Comparison of ENCODE assay signal across 8 cellular contexts in the genomic region with DNA sequence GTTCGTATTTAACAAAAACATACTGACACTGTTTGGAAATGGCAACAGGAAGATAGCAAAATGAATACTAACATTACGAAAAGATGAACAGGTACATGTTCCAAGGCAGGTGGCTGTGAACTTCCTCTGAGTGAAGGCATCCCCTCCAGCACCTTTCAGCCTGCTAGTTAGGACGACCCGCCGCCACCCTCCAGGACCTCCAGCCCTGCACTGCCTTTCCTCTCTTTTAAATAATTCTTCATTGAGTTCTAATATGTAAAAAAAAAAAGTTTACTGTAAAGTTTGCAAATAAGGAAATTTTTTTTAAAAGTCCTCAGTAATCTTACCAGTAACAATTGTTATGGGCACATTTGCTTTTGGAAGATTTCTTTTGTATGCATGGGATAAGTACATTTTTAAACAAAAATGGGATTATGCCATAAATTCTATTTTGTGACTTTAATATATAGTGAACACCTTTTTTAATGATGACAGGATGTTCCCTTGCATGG. TPM values are rescaled to one million over a fixed set of nuclear protein-coding genes. Genes with fewer than 3 reads are reported as not detected.
DNase-seq lines count a peak whose midpoint lies in the region; ATAC-seq and TF ChIP-seq lines count a peak whose summit lies in the region.

No MANE protein-coding gene starts in this region.

- intact Hi-C loops in right cardiac atrium (cut with DNase I) = loop anchor here in 1 of 4 donors (5.0 kb wide), 1 partner anchor 74 kb away; no protein-coding TSS in a partner anchor

- DNase-seq in HFFc6 = no peak
- peak in 1 of 2 donors; percentile 41 for DNase-seq in activated T-cell treated with anti-CD3 and anti-CD28 coated beads, Interleukin-2, amount 50 U/mL, for 72 hours
- peak in 2 of 3 donors; percentile 27 to 58 for DNase-seq in right cardiac atrium
- peak in 1 of 2 donors; percentile 11 for DNase-seq in stimulated activated naive CD8-positive, alpha-beta T cell treated with anti-CD3 and anti-CD28 coated beads, Interleukin-15, amount 100 ng/mL, for 72 hours
- DNase-seq in GM19240 (ENCODE audit: insufficient read length, low spot score) = no peak

- peak overlapping the region; percentile 98 for H3K27ac Mint-ChIP-seq in HFFc6
- peak overlapping the region; percentile 100 for H3K27ac Mint-ChIP-seq in activated T-cell treated with anti-CD3 and anti-CD28 coated beads, Interleukin-2, amount 50 U/mL, for 72 hours
- H3K27ac Mint-ChIP-seq in stimulated activated naive CD8-positive, alpha-beta T cell treated with anti-CD3 and anti-CD28 coated beads, Interleukin-15, amount 100 ng/mL, for 72 hours = peak overlapping the region; percentile 99 to 100

- H3K4me3 ChIP-seq in right cardiac atrium (ENCODE audit: low read length) = peak overlapping the region; percentile 83

- no peak for TF ChIP-seq CTCF in HFFc6 (IDR thresholded peaks at IDR 0.05)

- H3K9me3 Mint-ChIP-seq in HFFc6 = peaks cover 99% of the 10 kb centered on the region
- no peaks in the 10 kb centered on the region for H3K9me3 Mint-ChIP-seq in activated T-cell treated with anti-CD3 and anti-CD28 coated beads, Interleukin-2, amount 50 U/mL, for 72 hours
- no peaks in the 10 kb centered on the region for H3K9me3 Mint-ChIP-seq in stimulated activated naive CD8-positive, alpha-beta T cell treated with anti-CD3 and anti-CD28 coated beads, Interleukin-15, amount 100 ng/mL, for 72 hours

- peak overlapping the region; percentile 99 for H3K4me3 Mint-ChIP-seq in HFFc6
- peak overlapping the region; percentile 88 to 99 for H3K4me3 Mint-ChIP-seq in activated T-cell treated with anti-CD3 and anti-CD28 coated beads, Interleukin-2, amount 50 U/mL, for 72 hours
- peak overlapping the region; percentile 90 to 97 for H3K4me3 Mint-ChIP-seq in stimulated activated naive CD8-positive, alpha-beta T cell treated with anti-CD3 and anti-CD28 coated beads, Interleukin-15, amount 100 ng/mL, for 72 hours

- no peak for ATAC-seq in activated T-cell treated with anti-CD3 and anti-CD28 coated beads, Interleukin-2, amount 50 U/mL, for 72 hours (replicated peaks in 1 of 2)
- ATAC-seq in right cardiac atrium (no peak), HG02798 (IDR thresholded peaks at IDR 0.05; ENCODE audit: poor library complexity, unreplicated experiment) (no peak), HG03460 (IDR thresholded peaks at IDR 0.05; ENCODE audit: unreplicated experiment) (no peak), HG03469 (IDR thresholded peaks at IDR 0.05; ENCODE audit: unreplicated experiment) (no peak)
- ATAC-seq in stimulated activated naive CD8-positive, alpha-beta T cell treated with anti-CD3 and anti-CD28 coated beads, Interleukin-15, amount 100 ng/mL, for 72 hours = no peak

- no peaks in the 10 kb centered on the region for H3K27me3 ChIP-seq in right cardiac atrium (ENCODE audit: control insufficient read depth, insufficient read depth)

- peak overlapping the region; percentile 84 for H3K27ac ChIP-seq in right cardiac atrium (ENCODE audit: low read length)

- H3K4me1 ChIP-seq in right cardiac atrium (ENCODE audit: control insufficient read depth, insufficient read depth, low read length) = peaks cover 8% of the 10 kb centered on the region

- H3K27me3 Mint-ChIP-seq in HFFc6 (ENCODE audit: insufficient read depth) = peaks cover 98% of the 10 kb centered on the region
- H3K27me3 Mint-ChIP-seq in activated T-cell treated with anti-CD3 and anti-CD28 coated beads, Interleukin-2, amount 50 U/mL, for 72 hours (ENCODE audit: low read depth) = no peaks in the 10 kb centered on the region
- no peaks in the 10 kb centered on the region for H3K27me3 Mint-ChIP-seq in stimulated activated naive CD8-positive, alpha-beta T cell treated with anti-CD3 and anti-CD28 coated beads, Interleukin-15, amount 100 ng/mL, for 72 hours

- H3K4me1 Mint-ChIP-seq in HFFc6 (ENCODE audit: low read depth) = peaks cover 78% of the 10 kb centered on the region
- H3K4me1 Mint-ChIP-seq in activated T-cell treated with anti-CD3 and anti-CD28 coated beads, Interleukin-2, amount 50 U/mL, for 72 hours (ENCODE audit: low read depth) = peaks cover 87% of the 10 kb centered on the region
- peaks cover 93% of the 10 kb centered on the region for H3K4me1 Mint-ChIP-seq in stimulated activated naive CD8-positive, alpha-beta T cell treated with anti-CD3 and anti-CD28 coated beads, Interleukin-15, amount 100 ng/mL, for 72 hours

- no peaks in the 10 kb centered on the region for H3K9me3 ChIP-seq in right cardiac atrium (ENCODE audit: control insufficient read depth, low read length)

- peaks cover 75% of the 10 kb centered on the region for H3K36me3 Mint-ChIP-seq in HFFc6 (ENCODE audit: low read depth)
- H3K36me3 Mint-ChIP-seq in activated T-cell treated with anti-CD3 and anti-CD28 coated beads, Interleukin-2, amount 50 U/mL, for 72 hours (ENCODE audit: insufficient read depth in 2 of 2) = peaks cover 49 to 72% of the 10 kb centered on the region in 2 donors

- WGBS in right cardiac atrium = 11% methylated on average over 5 of the region's 5 CpGs

RNA-seq across cellular contexts. Expression of a gene that starts 6.0 kb away (rescaled TPM):
- 100 to 1,000 TPM; 185 to 250 (median 213) TPM for total RNA-seq in HFFc6 (2021; fragmentation: NEBNext Ultra II Directional; extraction: Animal tissue kit (Norgen Biotek cat#: 25700))
- total RNA-seq in activated T-cell treated with anti-CD3 and anti-CD28 coated beads, Interleukin-2, amount 50 U/mL, for 72 hours = 1,000 to 10,000 TPM in 1 of 2 donors, 100 to 1,000 TPM in 1; 678 to 1,151 TPM
- total RNA-seq in right cardiac atrium = 100 to 1,000 TPM; 346 to 441 (median 427) TPM
- 441 TPM for polyA plus RNA-seq in right cardiac atrium

RNA-seq across cellular contexts. Expression of a gene that starts 42.2 kb away (rescaled TPM):
- total RNA-seq in HFFc6 (2021; fragmentation: NEBNext Ultra II Directional; extraction: Animal tissue kit (Norgen Biotek cat#: 25700)) = 10 to 100 TPM; 22.4 to 28.5 (median 27.1) TPM
- total RNA-seq in activated T-cell treated with anti-CD3 and anti-CD28 coated beads, Interleukin-2, amount 50 U/mL, for 72 hours = 10 to 100 TPM; 43.5 to 47.2 TPM
- total RNA-seq in right cardiac atrium = 10 to 100 TPM; 12.2 to 16.1 (median 12.9) TPM
- polyA plus RNA-seq in right cardiac atrium = 9.3 TPM

RNA-seq across cellular contexts. Expression of a gene that starts 46.2 kb away (rescaled TPM):
- total RNA-seq in HFFc6 (2021; fragmentation: NEBNext Ultra II Directional; extraction: Animal tissue kit (Norgen Biotek cat#: 25700)) = 1 to 10 TPM; 4.9 to 8.9 (median 5.8) TPM
- 10 to 100 TPM; 16.4 to 18.8 TPM for total RNA-seq in activated T-cell treated with anti-CD3 and anti-CD28 coated beads, Interleukin-2, amount 50 U/mL, for 72 hours
- total RNA-seq in right cardiac atrium = 1 to 10 TPM; 6.1 to 7.7 (median 7.4) TPM
- polyA plus RNA-seq in right cardiac atrium = 5.5 TPM

Comparison
In these comparisons a context has a peak if more than half of its experiments do, and no peak if none do; other contexts are left out.
1. DNase-seq: peak in right cardiac atrium (2 of 3); none in HFFc6 (single experiment) and GM19240 (single experiment).
2. Peak in every context shown above with its lines, with median percentiles within 50 percentile points of each other: H3K27ac Mint-ChIP-seq and H3K4me3 Mint-ChIP-seq.